11 cellular contexts compared by ENCODE assay signal in the genomic region with DNA sequence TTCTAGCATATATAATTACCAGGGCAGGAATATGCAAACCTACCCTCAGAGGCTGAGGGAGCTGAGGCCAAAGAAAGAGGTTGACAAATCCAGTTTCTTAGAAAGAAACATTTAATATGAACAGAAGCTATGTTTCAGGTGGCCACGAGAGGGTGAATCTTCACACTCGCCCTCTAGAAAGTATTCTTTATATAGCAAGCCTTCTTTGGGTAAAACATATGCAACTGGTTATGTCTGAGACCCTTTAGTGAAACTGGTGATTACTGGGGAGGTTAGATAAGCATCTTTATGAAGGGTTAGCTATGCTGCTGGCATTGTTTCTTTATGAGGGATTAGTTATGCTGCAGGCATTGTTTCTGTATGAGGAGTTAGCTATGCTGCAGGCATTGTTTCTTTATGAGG. TPM values are rescaled to one million over a fixed set of nuclear protein-coding genes. Genes with fewer than 3 reads are reported as not detected.
A peak's percentile ranks its signal among the peaks of the same experiment; 100 is the strongest.
DNase-seq lines count a peak whose midpoint lies in the region; ATAC-seq and TF ChIP-seq lines count a peak whose summit lies in the region.
"Had no signal": no experiment of that assay in that cellular context is flagged by ENCODE, and none has a peak within 500 bp of the region (broad histone marks: within the 10 kb centered on the region; RNA-seq: fewer than 3 reads in every experiment).

No MANE protein-coding gene starts in this region.

- intact Hi-C loops in activated naive CD4-positive, alpha-beta T cell treated with anti-CD3 and anti-CD28 coated beads for 36 hours (cut with micrococcal nuclease) = no loop called here
- intact Hi-C loops in CD4-positive, alpha-beta T cell (cut with DNase I, micrococcal nuclease) = loop anchor here in 1 of 2 experiments (2.0 kb wide), 1 partner anchor 17 kb away; no protein-coding TSS in a partner anchor

- POLR2A ChIA-PET in CD4-positive, alpha-beta T cell (lab: Charles Lee) = no interaction called here

- H3K9me3 ChIP-seq in CD4-positive, alpha-beta T cell (ENCODE audit: control insufficient read depth, low read length) = no peaks in the 10 kb centered on the region

- no peak for ATAC-seq in activated naive CD4-positive, alpha-beta T cell treated with anti-CD3 and anti-CD28 coated beads, Interleukin-2, amount 50 U/mL, for 72 hours
- no peak for ATAC-seq in stimulated activated effector memory CD8-positive, alpha-beta T cell treated with anti-CD3 and anti-CD28 coated beads, Interleukin-12 subunit alpha, Interleukin-12 subunit beta, amount 100 ng/mL, for 72 hours
- no peak for ATAC-seq in CD4-positive, alpha-beta T cell (ENCODE audit: poor library complexity)
- no peak for ATAC-seq in HG02852 (IDR thresholded peaks at IDR 0.05; ENCODE audit: unreplicated experiment)
- ATAC-seq: natural killer cell had no signal

- DNase-seq in activated naive CD4-positive, alpha-beta T cell treated with anti-CD3 and anti-CD28 coated beads for 36 hours = peak; percentile 7
- DNase-seq in activated naive CD4-positive, alpha-beta T cell treated with anti-CD3 and anti-CD28 coated beads, Interleukin-2, amount 50 U/mL, for 72 hours (ENCODE audit: low spot score in 2 of 2) = no peak
- DNase-seq in NCI-H526 treated with DMSO at 0.1 percent for 48 hours (lab: John Stamatoyannopoulos, UW) = peak; percentile 46
- peak; percentile 16 for DNase-seq in endothelial cell (ENCODE audit: low spot score)
- peak; percentile 74 for DNase-seq in superior temporal gyrus (ENCODE audit: extremely low spot score)
- DNase-seq in stimulated activated effector memory CD8-positive, alpha-beta T cell treated with anti-CD3 and anti-CD28 coated beads, Interleukin-12 subunit alpha, Interleukin-12 subunit beta, amount 100 ng/mL, for 72 hours (ENCODE audit: low spot score in 2 of 2) = no peak
- DNase-seq in CD4-positive, alpha-beta T cell = no peak
- DNase-seq: natural killer cell had no signal

- no peaks in the 10 kb centered on the region for H3K4me1 Mint-ChIP-seq in activated naive CD4-positive, alpha-beta T cell treated with anti-CD3 and anti-CD28 coated beads for 36 hours (ENCODE audit: low read depth)
- no peaks in the 10 kb centered on the region for H3K4me1 Mint-ChIP-seq in endothelial cell (ENCODE audit: unreplicated experiment)
- H3K4me1 Mint-ChIP-seq in stimulated activated effector memory CD8-positive, alpha-beta T cell treated with anti-CD3 and anti-CD28 coated beads, Interleukin-12 subunit alpha, Interleukin-12 subunit beta, amount 100 ng/mL, for 72 hours = no peaks in the 10 kb centered on the region
- no peaks in the 10 kb centered on the region for H3K4me1 Mint-ChIP-seq in CD4-positive, alpha-beta T cell (ENCODE audit: low read depth)
- H3K4me1 Mint-ChIP-seq: natural killer cell had no signal

- H3K27me3 Mint-ChIP-seq in activated naive CD4-positive, alpha-beta T cell treated with anti-CD3 and anti-CD28 coated beads for 36 hours (ENCODE audit: low read depth) = peaks cover 4% of the 10 kb centered on the region
- H3K27me3 Mint-ChIP-seq in endothelial cell (ENCODE audit: unreplicated experiment) = no peaks in the 10 kb centered on the region
- H3K27me3 Mint-ChIP-seq in CD4-positive, alpha-beta T cell = peaks cover 2% of the 10 kb centered on the region
- H3K27me3 Mint-ChIP-seq: dendritic cell treated with granulocyte-macrophage colony-stimulating factor and Interleukin-4, amounts not matched to agents 40 ng/mL and 50 ng/mL, for 4 days had no signal

- H3K27ac Mint-ChIP-seq in activated naive CD4-positive, alpha-beta T cell treated with anti-CD3 and anti-CD28 coated beads for 36 hours = no peak overlapping the region
- no peak overlapping the region for H3K27ac Mint-ChIP-seq in activated naive CD4-positive, alpha-beta T cell treated with anti-CD3 and anti-CD28 coated beads, Interleukin-2, amount 50 U/mL, for 72 hours
- H3K27ac Mint-ChIP-seq in endothelial cell (ENCODE audit: unreplicated experiment) = no peak overlapping the region
- no peak overlapping the region for H3K27ac Mint-ChIP-seq in stimulated activated effector memory CD8-positive, alpha-beta T cell treated with anti-CD3 and anti-CD28 coated beads, Interleukin-12 subunit alpha, Interleukin-12 subunit beta, amount 100 ng/mL, for 72 hours
- H3K27ac Mint-ChIP-seq in CD4-positive, alpha-beta T cell = no peak overlapping the region
- H3K27ac Mint-ChIP-seq: dendritic cell treated with granulocyte-macrophage colony-stimulating factor and Interleukin-4, amounts not matched to agents 40 ng/mL and 50 ng/mL, for 4 days; natural killer cell; T-helper 1 cell treated with Interleukin-12 subunit alpha and Interleukin-12 subunit beta and Interleukin-4 antibody, amounts not matched to agents 30 μg/mL and 1 μg/mL, for 36 hours had no signal

- peak; percentile 55 for TF ChIP-seq CTCF in endothelial cell (IDR thresholded peaks at IDR 0.05; ENCODE audit: unreplicated experiment)
- TF ChIP-seq CTCF in CD4-positive, alpha-beta T cell (IDR thresholded peaks at IDR 0.05) = no peak

- H3K36me3 Mint-ChIP-seq in activated naive CD4-positive, alpha-beta T cell treated with anti-CD3 and anti-CD28 coated beads for 36 hours (ENCODE audit: low read depth) = no peaks in the 10 kb centered on the region
- no peaks in the 10 kb centered on the region for H3K36me3 Mint-ChIP-seq in activated naive CD4-positive, alpha-beta T cell treated with anti-CD3 and anti-CD28 coated beads, Interleukin-2, amount 50 U/mL, for 72 hours
- H3K36me3 Mint-ChIP-seq in endothelial cell (ENCODE audit: low read depth, unreplicated experiment) = no peaks in the 10 kb centered on the region
- no peaks in the 10 kb centered on the region for H3K36me3 Mint-ChIP-seq in stimulated activated effector memory CD8-positive, alpha-beta T cell treated with anti-CD3 and anti-CD28 coated beads, Interleukin-12 subunit alpha, Interleukin-12 subunit beta, amount 100 ng/mL, for 72 hours
- no peaks in the 10 kb centered on the region for H3K36me3 Mint-ChIP-seq in CD4-positive, alpha-beta T cell (ENCODE audit: low read depth)
- H3K36me3 Mint-ChIP-seq: natural killer cell had no signal

- H3K27ac ChIP-seq in CD4-positive, alpha-beta T cell (ENCODE audit: low read depth, low read length) = no peak overlapping the region

- no peak overlapping the region for H3K4me3 Mint-ChIP-seq in activated naive CD4-positive, alpha-beta T cell treated with anti-CD3 and anti-CD28 coated beads for 36 hours
- H3K4me3 Mint-ChIP-seq in endothelial cell (ENCODE audit: unreplicated experiment) = no peak overlapping the region
- no peak overlapping the region for H3K4me3 Mint-ChIP-seq in stimulated activated effector memory CD8-positive, alpha-beta T cell treated with anti-CD3 and anti-CD28 coated beads, Interleukin-12 subunit alpha, Interleukin-12 subunit beta, amount 100 ng/mL, for 72 hours
- no peak overlapping the region for H3K4me3 Mint-ChIP-seq in CD4-positive, alpha-beta T cell
- H3K4me3 Mint-ChIP-seq: dendritic cell treated with granulocyte-macrophage colony-stimulating factor and Interleukin-4, amounts not matched to agents 40 ng/mL and 50 ng/mL, for 4 days; natural killer cell; T-helper 1 cell treated with Interleukin-12 subunit alpha and Interleukin-12 subunit beta and Interleukin-4 antibody, amounts not matched to agents 30 μg/mL and 1 μg/mL, for 36 hours had no signal

- CTCF ChIA-PET in activated naive CD4-positive, alpha-beta T cell treated with anti-CD3 and anti-CD28 coated beads for 36 hours (lab: Charles Lee) = interaction anchor here (0.5 to 4.2 kb wide), 14 partner anchors 10 to 459 kb away, joined by 3 to 34 read pairs (median 4); partner anchors contain the start of gene TUBGCP5
- CTCF ChIA-PET in CD4-positive, alpha-beta T cell (lab: Charles Lee) = interaction anchor here (1.2 kb wide), 2 partner anchors 9 to 10 kb away, joined by 3 read pairs; no protein-coding TSS in a partner anchor

- H3K27me3 ChIP-seq in CD4-positive, alpha-beta T cell (ENCODE audit: control insufficient read depth, insufficient read depth, low read length) = peaks cover 3% of the 10 kb centered on the region

- H3K9me3 Mint-ChIP-seq in activated naive CD4-positive, alpha-beta T cell treated with anti-CD3 and anti-CD28 coated beads for 36 hours = no peaks in the 10 kb centered on the region
- peaks cover 0 to 8% of the 10 kb centered on the region in 2 donors for H3K9me3 Mint-ChIP-seq in activated naive CD4-positive, alpha-beta T cell treated with anti-CD3 and anti-CD28 coated beads, Interleukin-2, amount 50 U/mL, for 72 hours
- no peaks in the 10 kb centered on the region for H3K9me3 Mint-ChIP-seq in endothelial cell (ENCODE audit: unreplicated experiment)
- H3K9me3 Mint-ChIP-seq in stimulated activated effector memory CD8-positive, alpha-beta T cell treated with anti-CD3 and anti-CD28 coated beads, Interleukin-12 subunit alpha, Interleukin-12 subunit beta, amount 100 ng/mL, for 72 hours = peaks cover 3% of the 10 kb centered on the region
- peaks cover 2% of the 10 kb centered on the region for H3K9me3 Mint-ChIP-seq in CD4-positive, alpha-beta T cell
- H3K9me3 Mint-ChIP-seq: dendritic cell treated with granulocyte-macrophage colony-stimulating factor and Interleukin-4, amounts not matched to agents 40 ng/mL and 50 ng/mL, for 4 days; T-helper 1 cell treated with Interleukin-12 subunit alpha and Interleukin-12 subunit beta and Interleukin-4 antibody, amounts not matched to agents 30 μg/mL and 1 μg/mL, for 36 hours had no signal

RNA-seq across cellular contexts. Expression of gene GOLGA6L2, which starts 50.7 kb away (rescaled TPM):
- not detected for total RNA-seq in activated naive CD4-positive, alpha-beta T cell treated with anti-CD3 and anti-CD28 coated beads for 36 hours
- total RNA-seq in activated naive CD4-positive, alpha-beta T cell treated with anti-CD3 and anti-CD28 coated beads, Interleukin-2, amount 50 U/mL, for 72 hours = not detected
- total RNA-seq in endothelial cell (ENCODE audit: unreplicated experiment) = not detected
- total RNA-seq in CD4-positive, alpha-beta T cell = not detected
- total RNA-seq: natural killer cell had no signal

Comparison
In these comparisons a context has a peak if more than half of its experiments do, and no peak if none do; other contexts are left out.
1. DNase-seq: peak in activated naive CD4-positive, alpha-beta T cell treated with anti-CD3 and anti-CD28 coated beads for 36 hours (single experiment), NCI-H526 treated with DMSO at 0.1 percent for 48 hours (single experiment), endothelial cell (single experiment) and superior temporal gyrus (single experiment); none in activated naive CD4-positive, alpha-beta T cell treated with anti-CD3 and anti-CD28 coated beads, Interleukin-2, amount 50 U/mL, for 72 hours (0 of 2), stimulated activated effector memory CD8-positive, alpha-beta T cell treated with anti-CD3 and anti-CD28 coated beads, Interleukin-12 subunit alpha, Interleukin-12 subunit beta, amount 100 ng/mL, for 72 hours (0 of 2) and CD4-positive, alpha-beta T cell (0 of 10).